ENCODE assay signal across 3 cellular contexts in genomic region chr6:99887066-99887465, GRCh38.
"Had no signal": no experiment of that assay in that cellular context is flagged by ENCODE, and none has a peak within 500 bp of the region (broad histone marks: within the 10 kb centered on the region; RNA-seq: fewer than 3 reads in every experiment).

No MANE protein-coding gene starts in this region.

- DNase-seq: GDM1, GF-D8 had no signal

- ATAC-seq: GM12878 had no signal

- H3K4me3 ChIP-seq: GM12878 had no signal
